Comparison of ENCODE assay signal across 1 cellular context in the genomic region with DNA sequence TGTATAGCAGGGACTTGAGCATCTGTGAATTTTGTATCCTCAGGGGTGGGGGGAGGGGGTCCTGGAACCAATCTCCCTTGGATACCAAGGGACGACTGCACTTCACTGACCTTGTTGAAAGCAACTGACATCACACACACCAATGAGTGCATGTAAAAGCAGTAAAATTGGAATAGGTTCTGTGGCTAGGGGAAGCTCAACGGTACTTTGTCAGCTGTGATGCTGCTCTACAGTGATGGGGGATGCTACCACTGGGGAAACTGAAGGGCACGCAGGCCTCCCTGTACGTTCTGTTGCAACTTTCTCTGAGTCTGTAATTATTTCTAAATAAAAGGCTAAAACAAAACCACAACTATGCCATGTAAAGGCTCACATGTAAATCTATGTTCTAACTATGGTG.
TF ChIP-seq lines count a peak whose summit lies in the region.

No MANE protein-coding gene starts in this region.

TF ChIP-seq in H1, 55 proteins besides CTCF, POLR2A, EP300 and RAD21:
- TF ChIP-seq EGR1 (IDR thresholded peaks at IDR 0.05; ENCODE audit: borderline replicate concordance, low read depth, low read length), result no peak
- TF ChIP-seq, protein P1, sequence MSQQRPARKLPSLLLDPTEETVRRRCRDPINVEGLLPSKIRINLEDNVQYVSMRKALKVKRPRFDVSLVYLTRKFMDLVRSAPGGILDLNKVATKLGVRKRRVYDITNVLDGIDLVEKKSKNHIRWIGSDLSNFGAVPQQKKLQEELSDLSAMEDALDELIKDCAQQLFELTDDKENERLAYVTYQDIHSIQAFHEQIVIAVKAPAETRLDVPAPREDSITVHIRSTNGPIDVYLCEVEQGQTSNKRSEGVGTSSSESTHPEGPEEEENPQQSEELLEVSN (IDR thresholded peaks at IDR 0.05), result no peak
- peak; percentile 56; the same call in 1 of the 2 replicates for TF ChIP-seq POLR2AphosphoS5 (IDR thresholded peaks at IDR 0.05; ENCODE audit: low read depth, low read length)
